In genomic region chr7:33932832-33933468, GRCh38 we compare ENCODE assay signal across 9 cellular contexts. TPM values are rescaled to one million over a fixed set of nuclear protein-coding genes. Genes with fewer than 3 reads are reported as not detected.
A peak's percentile ranks its signal among the peaks of the same experiment; 100 is the strongest.
DNase-seq lines count a peak whose midpoint lies in the region; ATAC-seq lines count a peak whose summit lies in the region.
"Had no signal": no experiment of that assay in that cellular context is flagged by ENCODE, and none has a peak within 500 bp of the region (broad histone marks: within the 10 kb centered on the region; RNA-seq: fewer than 3 reads in every experiment).

No MANE protein-coding gene starts in this region.

- ATAC-seq in GM19324 (IDR thresholded peaks at IDR 0.05; ENCODE audit: low FRiP score, unreplicated experiment) (peak; percentile 48), HG03571 (IDR thresholded peaks at IDR 0.05; ENCODE audit: unreplicated experiment) (peak; percentile 82)

- 0 out of 22 replicates have a peak, but pooled peaks cover 0 to 6% (median 0%) of the 10 kb centered on the region in 11 experiments for H3K27me3 ChIP-seq in BLaER1 treated with 17β-estradiol and CSF1 and Interleukin-3, amounts not matched to agents 10 nM and 100 nM

- peaks cover 8 to 26% (median 22%) of the 10 kb centered on the region in 10 experiments; a peak in 18 of 20 replicates for H3K4me1 ChIP-seq in BLaER1 treated with 17β-estradiol and CSF1 and Interleukin-3, amounts not matched to agents 10 nM and 100 nM

- H4K20me1 ChIP-seq in BLaER1 treated with 17β-estradiol and CSF1 and Interleukin-3, amounts not matched to agents 10 nM and 100 nM: no peaks in the 10 kb centered on the region; a peak in 1 of 22 replicates

- H3K4me2 ChIP-seq in BLaER1 treated with 17β-estradiol and CSF1 and Interleukin-3, amounts not matched to agents 10 nM and 100 nM: peak overlapping the region; percentile 6 to 66 (median 59)

- DNase-seq in NCI-H82 treated with DMSO at 0.1 percent for 48 hours (lab: John Stamatoyannopoulos, UW; ENCODE audit: unreplicated experiment) (peak; percentile 11), epidermal melanocyte (ENCODE audit: insufficient read length, low spot score) (peak; percentile 51), mucosa of gallbladder (ENCODE audit: low spot score) (peak; percentile 80)
- DNase-seq in activated CD8-positive, alpha-beta memory T cell treated with anti-CD3 and anti-CD28 coated beads for 48 hours (ENCODE audit: low read depth in 2 of 3, low spot score in 2 of 3): peak; percentile 28 to 42 (median 29)
- peak; percentile 14 to 25 for DNase-seq in stimulated activated CD8-positive, alpha-beta memory T cell treated with anti-CD3 and anti-CD28 coated beads, Interleukin-4, amount 100 ng/mL, for 1 hour (ENCODE audit: low read depth in 2 of 2, low spot score in 1 of 2)

- H3K27ac ChIP-seq in BLaER1 treated with 17β-estradiol and CSF1 and Interleukin-3, amounts not matched to agents 10 nM and 100 nM: no peak overlapping the region

- no peaks in the 10 kb centered on the region for H3K9me3 ChIP-seq in BLaER1 treated with 17β-estradiol and CSF1 and Interleukin-3, amounts not matched to agents 10 nM and 100 nM (replicated peaks in 1 of 11)

- H3K36me3 ChIP-seq in BLaER1 treated with 17β-estradiol and CSF1 and Interleukin-3, amounts not matched to agents 10 nM and 100 nM: no peaks in the 10 kb centered on the region

- no peak overlapping the region for H3K4me3 ChIP-seq in BLaER1 treated with 17β-estradiol and CSF1 and Interleukin-3, amounts not matched to agents 10 nM and 100 nM

- H3K9ac ChIP-seq in BLaER1 treated with 17β-estradiol and CSF1 and Interleukin-3, amounts not matched to agents 10 nM and 100 nM: no peak overlapping the region

RNA-seq across cellular contexts. Expression of gene BMPER, which starts 27.6 kb away (rescaled TPM):
- 5.0 TPM for total RNA-seq in mucosa of gallbladder
- total RNA-seq: T-helper 1 cell treated with Interleukin-12 subunit alpha and Interleukin-12 subunit beta and Interleukin-4 antibody, amounts not matched to agents 30 ng/mL and 1 ng/mL, for 36 hours had no signal

Comparison
In these comparisons a context has a peak if more than half of its experiments do, and no peak if none do; other contexts are left out.
1. DNase-seq: peak in every context shown above with its lines; median percentile 80 in mucosa of gallbladder; 51 in epidermal melanocyte; 29 in activated CD8-positive, alpha-beta memory T cell treated with anti-CD3 and anti-CD28 coated beads for 48 hours; 20 in stimulated activated CD8-positive, alpha-beta memory T cell treated with anti-CD3 and anti-CD28 coated beads, Interleukin-4, amount 100 ng/mL, for 1 hour; 11 in NCI-H82 treated with DMSO at 0.1 percent for 48 hours.